5 cellular contexts compared by ENCODE assay signal in the genomic region with DNA sequence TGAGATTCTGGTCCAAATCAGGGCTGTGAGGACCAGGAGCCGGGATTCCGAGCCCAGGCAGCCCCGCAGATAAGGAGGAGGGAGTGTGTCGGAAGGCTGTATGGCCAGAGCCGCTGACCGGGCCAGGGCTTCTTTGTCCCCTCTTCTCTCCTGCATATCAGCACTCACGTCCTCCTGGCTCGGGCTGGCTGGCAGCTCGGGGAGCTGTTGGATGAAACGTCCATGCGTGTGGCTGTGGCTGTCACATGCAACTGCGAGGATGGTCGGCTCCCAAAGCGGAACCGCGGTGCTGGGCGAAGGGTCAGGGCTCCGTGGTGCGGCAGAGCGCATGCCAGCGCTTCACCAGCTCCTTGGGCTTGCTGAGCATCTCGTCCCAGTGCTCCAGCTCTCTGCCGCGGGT. TPM values are rescaled to one million over a fixed set of nuclear protein-coding genes. Genes with fewer than 3 reads are reported as not detected.
"Had no signal": no experiment of that assay in that cellular context is flagged by ENCODE, and none has a peak within 500 bp of the region (broad histone marks: within the 10 kb centered on the region; RNA-seq: fewer than 3 reads in every experiment).

No MANE protein-coding gene starts in this region.

RNA-seq across cellular contexts. Expression of a gene that starts 9.5 kb away (rescaled TPM):
- total RNA-seq: activated B cell treated with CpG ODN at 0.5 μM for 24 hours; activated CD4-positive, alpha-beta T cell treated with anti-CD3 and anti-CD28 coated beads, Interleukin-2, amount 10 ng/mL, durations not matched to agents 24 days and 14 days; activated T-cell treated with anti-CD3 and anti-CD28 coated beads, Interleukin-2, amount 50 U/mL, for 72 hours; bronchial epithelial cell; cardiac muscle cell had no signal
